8 cellular contexts compared by ENCODE assay signal in the genomic region with DNA sequence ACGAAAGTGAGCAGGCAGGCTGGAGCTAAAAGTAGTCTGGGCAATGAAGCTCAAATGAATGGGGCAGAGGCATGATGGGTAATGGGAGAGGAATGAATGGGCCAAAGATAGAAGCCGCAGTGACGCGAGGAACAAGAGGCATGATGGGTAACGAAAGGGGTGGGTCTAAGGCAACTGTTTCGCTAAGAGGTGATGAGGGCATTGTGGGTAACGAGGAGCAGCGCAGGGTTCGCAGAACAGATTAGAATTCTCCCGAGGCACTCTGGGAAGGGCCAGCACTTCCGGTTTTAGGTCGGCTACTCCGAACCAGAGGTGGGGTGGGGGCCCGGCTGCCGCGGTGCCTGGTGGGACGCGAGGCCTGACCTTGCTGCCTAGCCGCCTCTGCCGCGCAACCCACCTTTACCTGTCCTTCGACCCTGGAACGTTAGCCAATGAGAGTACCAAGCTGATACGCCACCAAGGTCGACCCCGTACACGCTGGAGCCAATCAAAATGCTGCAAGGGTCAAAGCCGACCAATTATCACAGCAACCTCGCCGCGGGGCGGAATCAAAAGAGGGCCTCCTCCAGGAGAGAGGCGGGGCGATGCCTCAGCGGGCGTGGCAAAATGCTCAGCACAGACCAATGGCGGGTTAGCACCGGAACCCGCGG. TPM values are rescaled to one million over a fixed set of nuclear protein-coding genes. Genes with fewer than 3 reads are reported as not detected.
DNase-seq lines count a peak whose midpoint lies in the region; ATAC-seq, FAIRE-seq and TF ChIP-seq lines count a peak whose summit lies in the region.

No MANE protein-coding gene starts in this region.

- H3K27ac Mint-ChIP-seq in activated CD4-positive, alpha-beta T cell treated with anti-CD3 and anti-CD28 coated beads for 36 hours = peak overlapping the region; percentile 96

- peak; percentile 84 for ATAC-seq in activated CD4-positive, alpha-beta T cell treated with anti-CD3 and anti-CD28 coated beads for 36 hours
- peak; percentile 93 for ATAC-seq in Right ventricle myocardium inferior

- 0 to 1% (median 0%) methylated on average over 11 to 40 of the region's 40 CpGs for WGBS in adrenal gland, 4 donors

- no peaks in the 10 kb centered on the region for H3K27me3 Mint-ChIP-seq in activated CD4-positive, alpha-beta T cell treated with anti-CD3 and anti-CD28 coated beads for 36 hours

- H3K9me2 ChIP-seq in Karpas-422 (replicated peaks; ENCODE audit: insufficient read depth, low read length) = no peaks in the 10 kb centered on the region
- no peaks in the 10 kb centered on the region for H3K9me2 ChIP-seq in PC-9 (ENCODE audit: insufficient read depth)

- DNase-seq in activated CD4-positive, alpha-beta T cell treated with anti-CD3 and anti-CD28 coated beads for 36 hours = no peak
- DNase-seq in activated CD4-positive, alpha-beta T cell treated with anti-CD3 and anti-CD28 coated beads for 4 hours = no peak
- peak; percentile 91 for DNase-seq in H54 (ENCODE audit: insufficient read length, low spot score)
- peak; percentile 100 for DNase-seq in Karpas-422
- peak; percentile 100 for DNase-seq in PC-9
- peak in 3 of 7 donors; percentile 100 for DNase-seq in adrenal gland
- DNase-seq in Right ventricle myocardium inferior (ENCODE audit: missing footprints) = no peak
- DNase-seq in occipital lobe (lab: John Stamatoyannopoulos, UW) = peak; percentile 100

- FAIRE-seq in H54 (lab: Jason Lieb, UNC) = peak; percentile 94

- peak; percentile 40 for TF ChIP-seq POLR2A in H54 (IDR thresholded peaks at IDR 0.05; ENCODE audit: low read depth, low read length)
- TF ChIP-seq POLR2A in adrenal gland (IDR thresholded peaks at IDR 0.05) = peak; percentile 24 to 64

- CTCF ChIA-PET in activated CD4-positive, alpha-beta T cell treated with anti-CD3 and anti-CD28 coated beads for 36 hours (lab: Charles Lee) = interaction anchor here (0.6 to 1.3 kb wide), 4 partner anchors 11 to 172 kb away, joined by 3 read pairs; no protein-coding TSS in a partner anchor
- CTCF ChIA-PET in PC-9 (lab: Charles Lee) = interaction anchor here (0.6 to 0.7 kb wide), 2 partner anchors 185 to 255 kb away, joined by 3 to 5 read pairs; no protein-coding TSS in a partner anchor

- peaks cover 35% of the 10 kb centered on the region for H3F3A ChIP-seq in PC-9 (ENCODE audit: insufficient read depth, low read depth)

- no TSS peak for BruUV-seq in PC-9 (replicated peaks; lab: Mats Ljungman, UMichigan)

- peaks cover 35% of the 10 kb centered on the region for H3K36me3 Mint-ChIP-seq in activated CD4-positive, alpha-beta T cell treated with anti-CD3 and anti-CD28 coated beads for 36 hours (ENCODE audit: low read depth)

- H2AFZ ChIP-seq in Karpas-422 (ENCODE audit: low read length) = peak overlapping the region; percentile 82; the same call in 1 of the 2 replicates
- H2AFZ ChIP-seq in PC-9 = peak overlapping the region; percentile 84

- H3K4me2 ChIP-seq in Karpas-422 (ENCODE audit: low read depth, low read length, poor library complexity, severe bottlenecking) (peak overlapping the region; percentile 68), PC-9 (peak overlapping the region; percentile 95)

- peaks cover 29% of the 10 kb centered on the region for H3K4me1 Mint-ChIP-seq in activated CD4-positive, alpha-beta T cell treated with anti-CD3 and anti-CD28 coated beads for 36 hours

- no peak for TF ChIP-seq CTCF in PC-9 (conservative IDR thresholded peaks at IDR 0.05)
- TF ChIP-seq CTCF in adrenal gland (IDR thresholded peaks at IDR 0.05) = no peak

- peaks cover 17% of the 10 kb centered on the region for H3K36me3 ChIP-seq in Karpas-422 (ENCODE audit: insufficient read depth, low read length)
- H3K36me3 ChIP-seq in PC-9 (ENCODE audit: low read depth) = peaks cover 23% of the 10 kb centered on the region
- H3K36me3 ChIP-seq in adrenal gland (replicated peaks in 1 of 2) = peaks cover 0 to 50% of the 10 kb centered on the region in 2 donors

- H3K4me1 ChIP-seq in Karpas-422 (ENCODE audit: low read length) (peaks cover 18% of the 10 kb centered on the region), PC-9 (replicated peaks; ENCODE audit: insufficient read depth) (peaks cover 22% of the 10 kb centered on the region), adrenal gland (replicated peaks in 1 of 2) (peaks cover 25 to 30% of the 10 kb centered on the region in 2 donors)

- no peaks in the 10 kb centered on the region for H3K9me3 Mint-ChIP-seq in activated CD4-positive, alpha-beta T cell treated with anti-CD3 and anti-CD28 coated beads for 36 hours (ENCODE audit: low read depth)

- peak overlapping the region; percentile 58 for H3K9ac ChIP-seq in Karpas-422 (ENCODE audit: low read length)

- H3K4me3 ChIP-seq in Karpas-422 (ENCODE audit: low read length) (peak overlapping the region; percentile 54), PC-9 (peak overlapping the region; percentile 61), adrenal gland (peak overlapping the region in 2 of 4 donors; percentile 23 to 56)

- H3K27ac ChIP-seq in Karpas-422 (ENCODE audit: low read length) = peak overlapping the region; percentile 73
- peak overlapping the region; percentile 75 for H3K27ac ChIP-seq in PC-9
- H3K27ac ChIP-seq in adrenal gland = peak overlapping the region; percentile 66 to 99 (median 89)

- no peaks in the 10 kb centered on the region for H3K9me3 ChIP-seq in Karpas-422 (ENCODE audit: low read length)
- H3K9me3 ChIP-seq in PC-9 (ENCODE audit: insufficient read depth, low read depth) = no peaks in the 10 kb centered on the region
- no peaks in the 10 kb centered on the region for H3K9me3 ChIP-seq in adrenal gland (replicated peaks in 1 of 3)

- H4K20me1 ChIP-seq in Karpas-422 (ENCODE audit: insufficient read depth, low read depth, low read length) (peaks cover 16% of the 10 kb centered on the region; the same call in 1 of the 2 replicates), PC-9 (ENCODE audit: insufficient read depth) (peaks cover 9% of the 10 kb centered on the region)

- POLR2A ChIA-PET in activated CD4-positive, alpha-beta T cell treated with anti-CD3 and anti-CD28 coated beads for 36 hours (lab: Charles Lee) = interaction anchor here (0.5 to 1.6 kb wide), 13 partner anchors 9 to 826 kb away, joined by 3 to 7 read pairs (median 4); a partner anchor contains a TSS
- POLR2A ChIA-PET in PC-9 (lab: Charles Lee; ENCODE audit: unreplicated experiment) = interaction anchor here (0.5 to 1.3 kb wide), 16 partner anchors 32 to 827 kb away, joined by 3 to 11 read pairs (median 4); a partner anchor contains a TSS

- peak overlapping the region; percentile 74 for H3K4me3 Mint-ChIP-seq in activated CD4-positive, alpha-beta T cell treated with anti-CD3 and anti-CD28 coated beads for 36 hours

- intact Hi-C loops in activated CD4-positive, alpha-beta T cell treated with anti-CD3 and anti-CD28 coated beads for 36 hours (cut with DNase I, micrococcal nuclease) = loop anchor here (1.0 to 5.0 kb wide), 19 partner anchors 25 to 996 kb away; a partner anchor contains a TSS
- intact Hi-C loops in PC-9 (cut with micrococcal nuclease; ENCODE audit: unreplicated experiment) = loop anchor here (1.0 to 2.0 kb wide), 6 partner anchors 14 to 319 kb away; a partner anchor contains a TSS
- intact Hi-C loops in adrenal gland (cut with DNase I) = no loop called here
- intact Hi-C loops in Right ventricle myocardium inferior (cut with DNase I) = loop anchor here (2.0 kb wide), 2 partner anchors 44 to 64 kb away; a partner anchor contains a TSS

- no peaks in the 10 kb centered on the region for H3K27me3 ChIP-seq in Karpas-422 (ENCODE audit: low read length)
- no peaks in the 10 kb centered on the region for H3K27me3 ChIP-seq in PC-9 (ENCODE audit: insufficient read depth, low read depth)
- H3K27me3 ChIP-seq in adrenal gland = no peaks in the 10 kb centered on the region

- peaks cover 37% of the 10 kb centered on the region for H3K79me2 ChIP-seq in Karpas-422 (ENCODE audit: low read length)
- peaks cover 40% of the 10 kb centered on the region for H3K79me2 ChIP-seq in PC-9 (ENCODE audit: low read depth)

RNA-seq across cellular contexts. Expression of a gene that starts 0.6 kb away (rescaled TPM):
- 100 to 1,000 TPM; 120 to 132 TPM for total RNA-seq in activated CD4-positive, alpha-beta T cell treated with anti-CD3 and anti-CD28 coated beads for 36 hours
- total RNA-seq in Karpas-422 (2014; rRNA removed; shearing (Covaris generic); ENCODE audit: low replicate concordance) = 25.6 and 64.7 TPM in 2 replicates
- total RNA-seq in PC-9 (2021) (83.6 and 86.0 TPM in 2 replicates), adrenal gland (100 to 1,000 TPM in 3 of 8 donors, 10 to 100 TPM in 5; 53.1 to 248 (median 68.5) TPM), Right ventricle myocardium inferior (45.3 TPM), occipital lobe (23.1 TPM)
- 100 to 1,000 TPM in 1 of 3 donors, 10 to 100 TPM in 2; 63.2 to 112 (median 70.5) TPM for polyA plus RNA-seq in adrenal gland

RNA-seq across cellular contexts. Expression of a gene that starts 15.1 kb away (rescaled TPM):
- under 1 TPM; 0.55 to 0.70 TPM for total RNA-seq in activated CD4-positive, alpha-beta T cell treated with anti-CD3 and anti-CD28 coated beads for 36 hours
- total RNA-seq in Karpas-422 (2014; rRNA removed; shearing (Covaris generic); ENCODE audit: low replicate concordance) = 1.3 and 1.9 TPM in 2 replicates
- total RNA-seq in PC-9 (2021) (11.5 and 16.5 TPM in 2 replicates), adrenal gland (over 10,000 TPM in 4 of 8 donors, 1,000 to 10,000 TPM in 4; 3,098 to 21,602 (median 8,944) TPM), Right ventricle myocardium inferior (9.9 TPM), occipital lobe (68.9 TPM)
- polyA plus RNA-seq in adrenal gland = over 10,000 TPM in 2 of 3 donors, 100 to 1,000 TPM in 1; 569 to 15,573 (median 10,217) TPM

RNA-seq across cellular contexts. Expression of a gene that starts 23.9 kb away (rescaled TPM):
- 1 to 10 TPM; 2.8 to 2.9 TPM for total RNA-seq in activated CD4-positive, alpha-beta T cell treated with anti-CD3 and anti-CD28 coated beads for 36 hours
- total RNA-seq in Karpas-422 (2014; rRNA removed; shearing (Covaris generic); ENCODE audit: low replicate concordance) = not detected in 2 replicates
- total RNA-seq in PC-9 (2021) (27.4 and 31.1 TPM in 2 replicates), adrenal gland (1,000 to 10,000 TPM; 1,263 to 3,854 (median 2,160) TPM), Right ventricle myocardium inferior (1.4 TPM), occipital lobe (5.3 TPM)
- 1,000 to 10,000 TPM in 2 of 3 donors, 100 to 1,000 TPM in 1; 583 to 2,292 (median 2,067) TPM for polyA plus RNA-seq in adrenal gland

RNA-seq across cellular contexts. Expression of a gene that starts 44.4 kb away (rescaled TPM):
- under 1 TPM; 0.80 to 0.93 TPM for total RNA-seq in activated CD4-positive, alpha-beta T cell treated with anti-CD3 and anti-CD28 coated beads for 36 hours
- total RNA-seq in Karpas-422 (2014; rRNA removed; shearing (Covaris generic); ENCODE audit: low replicate concordance) = 2.0 TPM in 1 of 2 replicates, not detected in the other
- total RNA-seq in PC-9 (2021) (115 and 136 TPM in 2 replicates), adrenal gland (100 to 1,000 TPM; 120 to 243 (median 138) TPM), Right ventricle myocardium inferior (41.8 TPM), occipital lobe (29.2 TPM)
- 100 to 1,000 TPM in 2 of 3 donors, 10 to 100 TPM in 1; 82.7 to 139 (median 124) TPM for polyA plus RNA-seq in adrenal gland

RNA-seq across cellular contexts. Expression of a gene that starts 51.5 kb away (rescaled TPM):
- total RNA-seq in activated CD4-positive, alpha-beta T cell treated with anti-CD3 and anti-CD28 coated beads for 36 hours = not detected
- not detected in 2 replicates for total RNA-seq in Karpas-422 (2014; rRNA removed; shearing (Covaris generic); ENCODE audit: low replicate concordance)
- total RNA-seq in PC-9 (2021) = not detected in 2 replicates
- 1 to 10 TPM in 3 of 8 donors, under 1 TPM in 1, not detected in 4; 0.83 to 4.5 (median 1.4) TPM for total RNA-seq in adrenal gland
- polyA plus RNA-seq in adrenal gland = 1 to 10 TPM in 1 of 3 donors, under 1 TPM in 1, not detected in 1; 0.67 to 2.4 TPM
- not detected for total RNA-seq in Right ventricle myocardium inferior
- total RNA-seq in occipital lobe = not detected

Comparison
In these comparisons a context has a peak if more than half of its experiments do, and no peak if none do; other contexts are left out.
1. DNase-seq: peak in H54 (single experiment), Karpas-422 (single experiment), PC-9 (2 of 2) and occipital lobe (single experiment); none in activated CD4-positive, alpha-beta T cell treated with anti-CD3 and anti-CD28 coated beads for 36 hours (single experiment), activated CD4-positive, alpha-beta T cell treated with anti-CD3 and anti-CD28 coated beads for 4 hours (0 of 2) and Right ventricle myocardium inferior (single experiment).
2. RNA of a gene that starts 15.1 kb away (total RNA-seq): 3,098 to 21,602 TPM in adrenal gland; 68.9 TPM in occipital lobe (single experiment), 11.5 to 16.5 TPM in PC-9, 9.9 TPM in Right ventricle myocardium inferior (single experiment), 1.3 to 1.9 TPM in Karpas-422 and 0.55 to 0.70 TPM in activated CD4-positive, alpha-beta T cell treated with anti-CD3 and anti-CD28 coated beads for 36 hours; every median in the first group is over 10 times any median in the second.
3. RNA of a gene that starts 23.9 kb away (total RNA-seq): 1,263 to 3,854 TPM in adrenal gland; 27.4 to 31.1 TPM in PC-9, 5.3 TPM in occipital lobe (single experiment), 2.8 to 2.9 TPM in activated CD4-positive, alpha-beta T cell treated with anti-CD3 and anti-CD28 coated beads for 36 hours, 1.4 TPM in Right ventricle myocardium inferior (single experiment) and not detected in Karpas-422; every median in the first group is over 10 times any median in the second.
4. intact Hi-C loops: an anchor here in activated CD4-positive, alpha-beta T cell treated with anti-CD3 and anti-CD28 coated beads for 36 hours (1.0 to 5.0 kb wide), PC-9 (1.0 to 2.0 kb wide) and Right ventricle myocardium inferior (2.0 kb wide); none called in adrenal gland.
5. Peak in every context shown above with its lines, with median percentiles within 50 percentile points of each other: H3K27ac ChIP-seq.